Comparison of ENCODE assay signal across 8 cellular contexts in the genomic region with DNA sequence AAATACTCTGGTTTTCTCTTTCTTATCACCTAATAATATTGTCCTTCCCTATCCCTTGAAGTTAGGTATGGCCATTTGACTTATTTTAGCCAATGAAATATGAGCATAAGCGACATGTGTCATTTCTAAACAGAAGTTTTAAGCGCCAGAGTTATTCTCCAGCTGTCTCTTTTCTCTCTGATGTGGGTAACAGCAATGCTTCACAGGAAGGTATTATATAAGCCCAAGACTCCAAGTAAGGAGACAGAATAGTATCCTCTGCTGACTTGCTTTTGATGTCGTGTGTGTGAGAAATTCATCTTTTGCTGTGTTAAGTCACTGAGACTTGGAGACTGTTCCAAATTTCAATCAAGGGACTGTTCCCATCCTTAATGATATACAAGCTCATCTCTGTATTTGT.
"Had no signal": no experiment of that assay in that cellular context is flagged by ENCODE, and none has a peak within 500 bp of the region (broad histone marks: within the 10 kb centered on the region; RNA-seq: fewer than 3 reads in every experiment).

No MANE protein-coding gene starts in this region.

- H3K4me3 ChIP-seq: GM23248, HAP-1 had no signal

- H3K4me3 Mint-ChIP-seq: HFFc6 had no signal

- DNase-seq: GM23248, GOT3, H7, HFFc6, IMR-90, KBM-7 had no signal

- ATAC-seq: HCT116 had no signal

- H3K27ac Mint-ChIP-seq: HFFc6 had no signal
